Comparison of ENCODE assay signal across 18 cellular contexts in the genomic region with DNA sequence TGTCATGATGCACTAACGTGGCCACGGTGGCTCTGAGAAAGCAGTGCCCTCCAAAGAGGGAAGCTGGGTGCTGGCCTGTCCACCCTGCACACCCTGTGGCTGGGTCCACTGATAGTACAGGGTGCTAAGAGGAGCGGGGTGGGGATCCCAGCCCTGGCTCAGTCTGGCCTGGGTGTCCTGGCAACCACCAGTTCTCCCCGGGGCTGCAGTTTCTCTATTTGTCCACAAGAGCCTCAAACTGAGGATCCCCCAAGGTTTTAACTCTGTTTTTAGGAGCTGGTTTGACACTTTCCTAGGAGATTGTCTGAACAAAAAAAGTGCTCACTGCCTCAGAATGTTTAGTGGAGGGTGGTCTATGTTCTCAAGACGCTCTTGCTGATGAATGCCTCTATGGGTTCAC. TPM values are rescaled to one million over a fixed set of nuclear protein-coding genes. Genes with fewer than 3 reads are reported as not detected.
A peak's percentile ranks its signal among the peaks of the same experiment; 100 is the strongest.
DNase-seq lines count a peak whose midpoint lies in the region; ATAC-seq and TF ChIP-seq lines count a peak whose summit lies in the region.
"Had no signal": no experiment of that assay in that cellular context is flagged by ENCODE, and none has a peak within 500 bp of the region (broad histone marks: within the 10 kb centered on the region; RNA-seq: fewer than 3 reads in every experiment).

No MANE protein-coding gene starts in this region.

- H3K36me3 ChIP-seq in cardiac muscle cell (no peaks in the 10 kb centered on the region), PC-3 (ENCODE audit: low read depth, low read length) (no peaks in the 10 kb centered on the region), left ventricle myocardium inferior (no peaks in the 10 kb centered on the region)

- CTCF ChIA-PET in PC-3 (lab: Charles Lee) = no interaction called here

- H3K27ac ChIP-seq in cardiac muscle cell (no peak overlapping the region), PC-3 (ENCODE audit: low read length) (no peak overlapping the region), left ventricle myocardium inferior (replicated peaks) (no peak overlapping the region)
- H3K27ac ChIP-seq: GM23248 had no signal

- no TSS peak for BruUV-seq in PC-3 (replicated peaks; lab: Mats Ljungman, UMichigan)

- no peaks in the 10 kb centered on the region for H3K9me3 ChIP-seq in cardiac muscle cell (ENCODE audit: low read depth)
- H3K9me3 ChIP-seq in PC-3 (ENCODE audit: low read length) = no peaks in the 10 kb centered on the region
- no peaks in the 10 kb centered on the region for H3K9me3 ChIP-seq in left ventricle myocardium inferior (replicated peaks)

- no peak overlapping the region for H3K9ac ChIP-seq in PC-3 (ENCODE audit: low read length)
- H3K9ac ChIP-seq: GM23248 had no signal

- intact Hi-C loops in Right ventricle myocardium superior (cut with DNase I) (no loop called here), PC-3 (cut with micrococcal nuclease) (no loop called here), left ventricle myocardium inferior (cut with micrococcal nuclease) (no loop called here)

- H3K4me3 ChIP-seq in cardiac muscle cell (no peak overlapping the region), PC-3 (ENCODE audit: low read length) (no peak overlapping the region), fibroblast of pulmonary artery (replicated peaks; ENCODE audit: low read depth, low read length) (no peak overlapping the region), left ventricle myocardium inferior (no peak overlapping the region)
- H3K4me3 ChIP-seq: GM23248 had no signal

- H3K4me1 ChIP-seq in cardiac muscle cell (ENCODE audit: low read depth) (peaks cover 25% of the 10 kb centered on the region), PC-3 (ENCODE audit: insufficient read depth, low read length) (peaks cover 4% of the 10 kb centered on the region; the same call in 1 of the 2 replicates), left ventricle myocardium inferior (peaks cover 24% of the 10 kb centered on the region)

- no peak overlapping the region for H3K4me2 ChIP-seq in PC-3 (ENCODE audit: low read length)

- H3F3A ChIP-seq in PC-3 (ENCODE audit: low read length, unreplicated experiment) = no peaks in the 10 kb centered on the region

- POLR2A ChIA-PET in PC-3 (lab: Charles Lee; ENCODE audit: unreplicated experiment) = no interaction called here

- no peaks in the 10 kb centered on the region for H3K79me2 ChIP-seq in PC-3 (ENCODE audit: low read length)

- no peak overlapping the region for H2AFZ ChIP-seq in PC-3 (ENCODE audit: low read length)
- H2AFZ ChIP-seq: GM23248 had no signal

- TF ChIP-seq CTCF in cardiac muscle cell (IDR thresholded peaks at IDR 0.05; ENCODE audit: low read depth, low read length) (peak; percentile 21), PC-3 (conservative IDR thresholded peaks at IDR 0.05; ENCODE audit: low read depth, low read length) (peak; percentile 23; the same call in 1 of the 2 replicates), fibroblast of pulmonary artery (IDR thresholded peaks at IDR 0.05; ENCODE audit: low read length, missing control alignments) (peak; percentile 16), left ventricle myocardium inferior (IDR thresholded peaks at IDR 0.05; ENCODE audit: borderline replicate concordance) (no peak)

- H3K27me3 ChIP-seq in cardiac muscle cell (no peaks in the 10 kb centered on the region), PC-3 (ENCODE audit: low read length) (no peaks in the 10 kb centered on the region), left ventricle myocardium inferior (ENCODE audit: low read depth) (no peaks in the 10 kb centered on the region)

- H4K20me1 ChIP-seq in PC-3 (ENCODE audit: low read length) = no peaks in the 10 kb centered on the region

- H3K9me2 ChIP-seq in PC-3 (replicated peaks; ENCODE audit: low read length) = no peaks in the 10 kb centered on the region

- no peak for DNase-seq in cardiac muscle cell (ENCODE audit: low read depth in 1 of 2, low spot score in 1 of 2)
- DNase-seq in Right ventricle myocardium superior = no peak
- DNase-seq in PC-3 = no peak
- DNase-seq in fibroblast of pulmonary artery (ENCODE audit: low read depth) = no peak
- DNase-seq in GDM1 (lab: John Stamatoyannopoulos, UW) = no peak
- no peak for DNase-seq in left ventricle myocardium inferior
- DNase-seq in stimulated activated CD4-positive, alpha-beta T cell treated with anti-CD3 and anti-CD28 coated beads, Interleukin-4, amount 100 ng/mL, for 1 hour = no peak
- DNase-seq: activated CD4-positive, alpha-beta memory T cell treated with anti-CD3 and anti-CD28 coated beads for 36 hours; activated effector memory CD4-positive, alpha-beta T cell treated with Interleukin-2 at 50 U/mL for 16 hours; DMS153; effector CD8-positive, alpha-beta T cell; KBM-7; NCI-H1930; NCI-H526; RPMI8226 had no signal

- ATAC-seq in Right ventricle myocardium superior (ENCODE audit: poor library complexity) = no peak
- ATAC-seq in PC-3 = peak; percentile 31; the same call in 1 of the 2 replicates
- no peak for ATAC-seq in GM18867 (IDR thresholded peaks at IDR 0.05; ENCODE audit: unreplicated experiment)

RNA-seq across cellular contexts. Expression of gene EDAR, which starts 29.0 kb away (rescaled TPM):
- total RNA-seq in cardiac muscle cell (not detected in 2 replicates), Right ventricle myocardium superior (0.11 TPM), PC-3 (2014; rRNA removed) (0.04 TPM in 1 of 2 replicates, not detected in the other), left ventricle myocardium inferior (0.33 TPM)
- polyA plus RNA-seq in cardiac muscle cell = not detected in 2 replicates
- total RNA-seq: glomerular endothelial cell, GM23248 had no signal
- polyA plus RNA-seq: GM23248 had no signal
